Comparison of ENCODE assay signal across 1 cellular context in genomic region chr1:32221980-32222751, GRCh38.
TF ChIP-seq lines count a peak whose summit lies in the region.

TSS of gene EIF3I (plus strand) at chr1:32222407. CDS start at chr1:32222442, 35 bp downstream.
TSS of gene TMEM234 (minus strand) at chr1:32222353. CDS start at chr1:32222322, 31 bp downstream.

TF ChIP-seq in HEK293, 187 proteins besides CTCF, POLR2A, EP300 and RAD21 (continued from another document and continues in another):
- TF ChIP-seq HIC1 (tag by site-specific recombination; IDR thresholded peaks at IDR 0.05) (no peak), ZNF645 (tag by site-specific recombination; IDR thresholded peaks at IDR 0.05) (no peak), ZBTB21 (tag by site-specific recombination; IDR thresholded peaks at IDR 0.05) (peak; percentile 90), ZNF624 (tag by site-specific recombination; IDR thresholded peaks at IDR 0.05) (no peak), ZNF248 (tag by site-specific recombination; IDR thresholded peaks at IDR 0.05) (no peak), ZNF37A (tag by site-specific recombination; IDR thresholded peaks at IDR 0.05) (no peak), KLF16 (tag by site-specific recombination; IDR thresholded peaks at IDR 0.05) (0 out of 2 replicates have a peak, but pooled peaks have one; percentile 40), ZNF350 (tag by site-specific recombination; IDR thresholded peaks at IDR 0.05) (no peak), ZNF391 (tag by site-specific recombination; IDR thresholded peaks at IDR 0.05; ENCODE audit: borderline replicate concordance, low read depth) (no peak), ZNF785 (tag by site-specific recombination; IDR thresholded peaks at IDR 0.05) (no peak), TRIM28 (IDR thresholded peaks at IDR 0.05; ENCODE audit: borderline replicate concordance, low read length) (no peak), SCRT2 (tag by site-specific recombination; IDR thresholded peaks at IDR 0.05) (no peak), REST (tag by site-specific recombination; IDR thresholded peaks at IDR 0.05) (no peak), ZNF521 (tag by site-specific recombination; IDR thresholded peaks at IDR 0.05) (no peak), EGR2 (tag by site-specific recombination; IDR thresholded peaks at IDR 0.05; ENCODE audit: low read depth) (peak; percentile 81), KLF10 (tag by site-specific recombination; IDR thresholded peaks at IDR 0.05) (0 out of 2 replicates have a peak, but pooled peaks have one; percentile 13), ZNF776 (tag by site-specific recombination; IDR thresholded peaks at IDR 0.05; ENCODE audit: borderline replicate concordance) (no peak), ZNF544 (tag by site-specific recombination; IDR thresholded peaks at IDR 0.05) (no peak), ZNF18 (tag by site-specific recombination; IDR thresholded peaks at IDR 0.05) (no peak), ZNF133 (tag by site-specific recombination; IDR thresholded peaks at IDR 0.05) (no peak), ZNF16 (tag by site-specific recombination; IDR thresholded peaks at IDR 0.05; ENCODE audit: low read depth) (no peak), ZFP37 (tag by site-specific recombination; IDR thresholded peaks at IDR 0.05) (no peak), HOXA7 (CRISPR knock-in tag; IDR thresholded peaks at IDR 0.05; ENCODE audit: borderline replicate concordance) (no peak), ZNF112 (tag by site-specific recombination; IDR thresholded peaks at IDR 0.05) (no peak), SETDB1 (IDR thresholded peaks at IDR 0.05; ENCODE audit: insufficient read length, low read length) (no peak), ZBTB17 (tag by site-specific recombination; IDR thresholded peaks at IDR 0.05) (0 out of 2 replicates have a peak, but pooled peaks have one; percentile 28)
- TF ChIP-seq, protein P1, sequence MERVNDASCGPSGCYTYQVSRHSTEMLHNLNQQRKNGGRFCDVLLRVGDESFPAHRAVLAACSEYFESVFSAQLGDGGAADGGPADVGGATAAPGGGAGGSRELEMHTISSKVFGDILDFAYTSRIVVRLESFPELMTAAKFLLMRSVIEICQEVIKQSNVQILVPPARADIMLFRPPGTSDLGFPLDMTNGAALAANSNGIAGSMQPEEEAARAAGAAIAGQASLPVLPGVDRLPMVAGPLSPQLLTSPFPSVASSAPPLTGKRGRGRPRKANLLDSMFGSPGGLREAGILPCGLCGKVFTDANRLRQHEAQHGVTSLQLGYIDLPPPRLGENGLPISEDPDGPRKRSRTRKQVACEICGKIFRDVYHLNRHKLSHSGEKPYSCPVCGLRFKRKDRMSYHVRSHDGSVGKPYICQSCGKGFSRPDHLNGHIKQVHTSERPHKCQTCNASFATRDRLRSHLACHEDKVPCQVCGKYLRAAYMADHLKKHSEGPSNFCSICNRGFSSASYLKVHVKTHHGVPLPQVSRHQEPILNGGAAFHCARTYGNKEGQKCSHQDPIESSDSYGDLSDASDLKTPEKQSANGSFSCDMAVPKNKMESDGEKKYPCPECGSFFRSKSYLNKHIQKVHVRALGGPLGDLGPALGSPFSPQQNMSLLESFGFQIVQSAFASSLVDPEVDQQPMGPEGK (tag by site-specific recombination; IDR thresholded peaks at IDR 0.05) = peak; percentile 92
- TF ChIP-seq, protein P2, sequence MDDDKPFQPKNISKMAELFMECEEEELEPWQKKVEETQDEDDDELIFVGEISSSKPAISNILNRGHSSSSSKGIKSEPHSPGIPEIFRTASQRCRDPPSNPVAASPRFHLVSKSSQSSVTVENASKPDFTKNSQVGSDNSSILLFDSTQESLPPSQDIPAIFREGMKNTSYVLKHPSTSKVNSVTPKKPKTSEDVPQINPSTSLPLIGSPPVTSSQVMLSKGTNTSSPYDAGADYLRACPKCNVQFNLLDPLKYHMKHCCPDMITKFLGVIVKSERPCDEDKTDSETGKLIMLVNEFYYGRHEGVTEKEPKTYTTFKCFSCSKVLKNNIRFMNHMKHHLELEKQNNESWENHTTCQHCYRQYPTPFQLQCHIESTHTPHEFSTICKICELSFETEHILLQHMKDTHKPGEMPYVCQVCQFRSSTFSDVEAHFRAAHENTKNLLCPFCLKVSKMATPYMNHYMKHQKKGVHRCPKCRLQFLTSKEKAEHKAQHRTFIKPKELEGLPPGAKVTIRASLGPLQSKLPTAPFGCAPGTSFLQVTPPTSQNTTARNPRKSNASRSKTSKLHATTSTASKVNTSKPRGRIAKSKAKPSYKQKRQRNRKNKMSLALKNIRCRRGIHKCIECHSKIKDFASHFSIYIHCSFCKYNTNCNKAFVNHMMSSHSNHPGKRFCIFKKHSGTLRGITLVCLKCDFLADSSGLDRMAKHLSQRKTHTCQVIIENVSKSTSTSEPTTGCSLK (tag by site-specific recombination; IDR thresholded peaks at IDR 0.05) = no peak
- TF ChIP-seq, protein P3, sequence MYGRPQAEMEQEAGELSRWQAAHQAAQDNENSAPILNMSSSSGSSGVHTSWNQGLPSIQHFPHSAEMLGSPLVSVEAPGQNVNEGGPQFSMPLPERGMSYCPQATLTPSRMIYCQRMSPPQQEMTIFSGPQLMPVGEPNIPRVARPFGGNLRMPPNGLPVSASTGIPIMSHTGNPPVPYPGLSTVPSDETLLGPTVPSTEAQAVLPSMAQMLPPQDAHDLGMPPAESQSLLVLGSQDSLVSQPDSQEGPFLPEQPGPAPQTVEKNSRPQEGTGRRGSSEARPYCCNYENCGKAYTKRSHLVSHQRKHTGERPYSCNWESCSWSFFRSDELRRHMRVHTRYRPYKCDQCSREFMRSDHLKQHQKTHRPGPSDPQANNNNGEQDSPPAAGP (tag by site-specific recombination; IDR thresholded peaks at IDR 0.05) = peak; percentile 13; the same call in 1 of the 2 replicates
- TF ChIP-seq, protein P4, sequence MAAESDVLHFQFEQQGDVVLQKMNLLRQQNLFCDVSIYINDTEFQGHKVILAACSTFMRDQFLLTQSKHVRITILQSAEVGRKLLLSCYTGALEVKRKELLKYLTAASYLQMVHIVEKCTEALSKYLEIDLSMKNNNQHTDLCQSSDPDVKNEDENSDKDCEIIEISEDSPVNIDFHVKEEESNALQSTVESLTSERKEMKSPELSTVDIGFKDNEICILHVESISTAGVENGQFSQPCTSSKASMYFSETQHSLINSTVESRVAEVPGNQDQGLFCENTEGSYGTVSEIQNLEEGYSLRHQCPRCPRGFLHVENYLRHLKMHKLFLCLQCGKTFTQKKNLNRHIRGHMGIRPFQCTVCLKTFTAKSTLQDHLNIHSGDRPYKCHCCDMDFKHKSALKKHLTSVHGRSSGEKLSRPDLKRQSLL (tag by site-specific recombination; IDR thresholded peaks at IDR 0.05) = no peak
- TF ChIP-seq, protein P5, sequence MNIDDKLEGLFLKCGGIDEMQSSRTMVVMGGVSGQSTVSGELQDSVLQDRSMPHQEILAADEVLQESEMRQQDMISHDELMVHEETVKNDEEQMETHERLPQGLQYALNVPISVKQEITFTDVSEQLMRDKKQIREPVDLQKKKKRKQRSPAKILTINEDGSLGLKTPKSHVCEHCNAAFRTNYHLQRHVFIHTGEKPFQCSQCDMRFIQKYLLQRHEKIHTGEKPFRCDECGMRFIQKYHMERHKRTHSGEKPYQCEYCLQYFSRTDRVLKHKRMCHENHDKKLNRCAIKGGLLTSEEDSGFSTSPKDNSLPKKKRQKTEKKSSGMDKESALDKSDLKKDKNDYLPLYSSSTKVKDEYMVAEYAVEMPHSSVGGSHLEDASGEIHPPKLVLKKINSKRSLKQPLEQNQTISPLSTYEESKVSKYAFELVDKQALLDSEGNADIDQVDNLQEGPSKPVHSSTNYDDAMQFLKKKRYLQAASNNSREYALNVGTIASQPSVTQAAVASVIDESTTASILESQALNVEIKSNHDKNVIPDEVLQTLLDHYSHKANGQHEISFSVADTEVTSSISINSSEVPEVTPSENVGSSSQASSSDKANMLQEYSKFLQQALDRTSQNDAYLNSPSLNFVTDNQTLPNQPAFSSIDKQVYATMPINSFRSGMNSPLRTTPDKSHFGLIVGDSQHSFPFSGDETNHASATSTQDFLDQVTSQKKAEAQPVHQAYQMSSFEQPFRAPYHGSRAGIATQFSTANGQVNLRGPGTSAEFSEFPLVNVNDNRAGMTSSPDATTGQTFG (tag by site-specific recombination; IDR thresholded peaks at IDR 0.05; ENCODE audit: borderline replicate concordance) = no peak
- TF ChIP-seq, protein P6, sequence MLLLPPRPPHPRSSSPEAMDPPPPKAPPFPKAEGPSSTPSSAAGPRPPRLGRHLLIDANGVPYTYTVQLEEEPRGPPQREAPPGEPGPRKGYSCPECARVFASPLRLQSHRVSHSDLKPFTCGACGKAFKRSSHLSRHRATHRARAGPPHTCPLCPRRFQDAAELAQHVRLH (tag by site-specific recombination; IDR thresholded peaks at IDR 0.05) = peak; percentile 88
- TF ChIP-seq, protein P7, sequence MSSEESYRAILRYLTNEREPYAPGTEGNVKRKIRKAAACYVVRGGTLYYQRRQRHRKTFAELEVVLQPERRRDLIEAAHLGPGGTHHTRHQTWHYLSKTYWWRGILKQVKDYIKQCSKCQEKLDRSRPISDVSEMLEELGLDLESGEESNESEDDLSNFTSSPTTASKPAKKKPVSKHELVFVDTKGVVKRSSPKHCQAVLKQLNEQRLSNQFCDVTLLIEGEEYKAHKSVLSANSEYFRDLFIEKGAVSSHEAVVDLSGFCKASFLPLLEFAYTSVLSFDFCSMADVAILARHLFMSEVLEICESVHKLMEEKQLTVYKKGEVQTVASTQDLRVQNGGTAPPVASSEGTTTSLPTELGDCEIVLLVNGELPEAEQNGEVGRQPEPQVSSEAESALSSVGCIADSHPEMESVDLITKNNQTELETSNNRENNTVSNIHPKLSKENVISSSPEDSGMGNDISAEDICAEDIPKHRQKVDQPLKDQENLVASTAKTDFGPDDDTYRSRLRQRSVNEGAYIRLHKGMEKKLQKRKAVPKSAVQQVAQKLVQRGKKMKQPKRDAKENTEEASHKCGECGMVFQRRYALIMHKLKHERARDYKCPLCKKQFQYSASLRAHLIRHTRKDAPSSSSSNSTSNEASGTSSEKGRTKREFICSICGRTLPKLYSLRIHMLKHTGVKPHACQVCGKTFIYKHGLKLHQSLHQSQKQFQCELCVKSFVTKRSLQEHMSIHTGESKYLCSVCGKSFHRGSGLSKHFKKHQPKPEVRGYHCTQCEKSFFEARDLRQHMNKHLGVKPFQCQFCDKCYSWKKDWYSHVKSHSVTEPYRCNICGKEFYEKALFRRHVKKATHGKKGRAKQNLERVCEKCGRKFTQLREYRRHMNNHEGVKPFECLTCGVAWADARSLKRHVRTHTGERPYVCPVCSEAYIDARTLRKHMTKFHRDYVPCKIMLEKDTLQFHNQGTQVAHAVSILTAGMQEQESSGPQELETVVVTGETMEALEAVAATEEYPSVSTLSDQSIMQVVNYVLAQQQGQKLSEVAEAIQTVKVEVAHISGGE (tag by site-specific recombination; conservative IDR thresholded peaks at IDR 0.05; ENCODE audit: low read depth) = peak; percentile 89
